ENCODE assay signal across 8 cellular contexts in the genomic region with DNA sequence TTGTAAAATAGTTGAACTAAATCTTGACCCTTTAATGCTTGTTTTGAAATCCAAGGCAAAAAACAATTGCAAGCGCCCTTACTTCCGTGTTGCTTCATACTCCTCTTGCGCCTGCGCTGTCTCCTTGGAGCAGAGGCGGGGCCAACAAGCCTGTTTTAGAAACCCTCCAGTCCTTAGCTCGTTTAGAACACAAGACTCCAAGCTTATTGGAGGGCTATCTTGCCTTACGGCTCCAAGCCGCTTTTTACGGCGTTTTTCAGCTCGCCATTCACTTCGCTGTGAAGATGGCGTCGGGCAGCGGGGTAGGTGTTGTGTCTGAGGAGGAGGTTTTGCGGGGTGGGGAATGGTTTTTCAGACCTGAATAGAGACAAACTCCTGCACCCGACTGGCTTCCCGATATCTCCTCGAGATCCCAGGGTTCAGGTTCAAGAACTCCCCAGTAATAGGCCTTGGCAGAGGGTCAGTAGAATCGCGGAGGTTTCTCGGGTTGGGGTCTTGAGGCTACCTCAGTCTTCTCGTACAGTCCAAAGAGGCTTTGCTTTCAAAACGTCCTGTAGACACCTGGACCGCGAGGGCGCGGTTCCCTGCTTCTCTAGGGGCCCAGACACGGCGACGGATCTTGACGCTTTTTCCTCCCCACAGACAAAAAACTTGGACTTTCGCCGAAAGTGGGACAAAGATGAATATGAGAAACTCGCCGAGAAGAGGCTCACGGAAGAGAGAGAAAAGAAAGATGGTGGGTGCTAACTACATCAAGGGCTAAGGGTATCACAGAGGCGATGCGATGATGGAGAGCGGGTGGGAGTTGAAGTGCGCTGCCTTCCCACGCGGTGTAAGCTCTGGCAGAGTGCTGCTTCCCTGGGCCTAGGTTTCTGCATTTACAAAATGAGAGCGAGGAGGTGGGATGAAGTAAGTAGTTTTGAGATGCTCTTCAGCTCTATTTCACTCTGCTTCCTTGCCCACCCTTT. TPM values are rescaled to one million over a fixed set of nuclear protein-coding genes. Genes with fewer than 3 reads are reported as not detected.
DNase-seq lines count a peak whose midpoint lies in the region; ATAC-seq and TF ChIP-seq lines count a peak whose summit lies in the region.

A gene with protein sequence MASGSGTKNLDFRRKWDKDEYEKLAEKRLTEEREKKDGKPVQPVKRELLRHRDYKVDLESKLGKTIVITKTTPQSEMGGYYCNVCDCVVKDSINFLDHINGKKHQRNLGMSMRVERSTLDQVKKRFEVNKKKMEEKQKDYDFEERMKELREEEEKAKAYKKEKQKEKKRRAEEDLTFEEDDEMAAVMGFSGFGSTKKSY (plus strand): TSS at position 271 of the 968 bp plus-strand sequence. CDS start 14 bp downstream, at position 285.

- peaks cover 83% of the 10 kb centered on the region for H3K36me3 ChIP-seq in upper lobe of right lung

- no peak for TF ChIP-seq CTCF in GM13977 (IDR thresholded peaks at IDR 0.05; ENCODE audit: extremely low read depth, insufficient read depth, missing control alignments)
- TF ChIP-seq CTCF in upper lobe of right lung (IDR thresholded peaks at IDR 0.05), result no peak

- peak within 1 kb of the TSS; percentile 80 for H3K27ac ChIP-seq in upper lobe of right lung

- in situ Hi-C loops in GM13977 (cut with MboI; ENCODE audit: low pct_unique_long_range_greater_than_20kb, low sequenced_read_pairs, unreplicated experiment), result no loop called here

- peak; percentile 100 for ATAC-seq in HG02884 (IDR thresholded peaks at IDR 0.05; ENCODE audit: unreplicated experiment)
- peak; percentile 99 to 100 for ATAC-seq in left cardiac atrium
- ATAC-seq in upper lobe of right lung, result peak; percentile 99

- H3K27me3 Mint-ChIP-seq in T-helper 1 cell treated with Interleukin-12 subunit alpha and Interleukin-12 subunit beta and Interleukin-4 antibody, amounts not matched to agents 30 μg/mL and 1 μg/mL, for 36 hours (ENCODE audit: low read depth), result no peaks in the 10 kb centered on the region

- H3K36me3 Mint-ChIP-seq in T-helper 1 cell treated with Interleukin-12 subunit alpha and Interleukin-12 subunit beta and Interleukin-4 antibody, amounts not matched to agents 30 μg/mL and 1 μg/mL, for 36 hours (ENCODE audit: low read depth), result peaks cover 70% of the 10 kb centered on the region

- H3K9me3 ChIP-seq in upper lobe of right lung, result no peaks in the 10 kb centered on the region

- intact Hi-C loops in left cardiac atrium (cut with DNase I) (no loop called here), posterior vena cava (cut with DNase I) (no loop called here), upper lobe of right lung (cut with DNase I) (no loop called here)

- peak; percentile 93 for DNase-seq in GM13977 (ENCODE audit: low spot score)
- DNase-seq in NCI-H1694 (lab: John Stamatoyannopoulos, UW), result peak; percentile 93
- peak; percentile 95 for DNase-seq in amniotic stem cell (lab: John Stamatoyannopoulos, UW)
- DNase-seq in left cardiac atrium, result peak; percentile 95
- DNase-seq in posterior vena cava (ENCODE audit: low spot score), result peak; percentile 98
- DNase-seq in upper lobe of right lung, result peak; percentile 95

- H3K27me3 ChIP-seq in upper lobe of right lung, result no peaks in the 10 kb centered on the region

- peaks cover 12% of the 10 kb centered on the region for H3K4me1 ChIP-seq in upper lobe of right lung

- H3K4me1 Mint-ChIP-seq in T-helper 1 cell treated with Interleukin-12 subunit alpha and Interleukin-12 subunit beta and Interleukin-4 antibody, amounts not matched to agents 30 μg/mL and 1 μg/mL, for 36 hours (ENCODE audit: low read depth), result peaks cover 27% of the 10 kb centered on the region

- peak within 1 kb of the TSS; percentile 90 for H3K4me3 ChIP-seq in upper lobe of right lung

- H3K9me3 Mint-ChIP-seq in T-helper 1 cell treated with Interleukin-12 subunit alpha and Interleukin-12 subunit beta and Interleukin-4 antibody, amounts not matched to agents 30 μg/mL and 1 μg/mL, for 36 hours, result no peaks in the 10 kb centered on the region

- peak within 1 kb of the TSS; percentile 99 for H3K4me3 Mint-ChIP-seq in T-helper 1 cell treated with Interleukin-12 subunit alpha and Interleukin-12 subunit beta and Interleukin-4 antibody, amounts not matched to agents 30 μg/mL and 1 μg/mL, for 36 hours

- H3K27ac Mint-ChIP-seq in T-helper 1 cell treated with Interleukin-12 subunit alpha and Interleukin-12 subunit beta and Interleukin-4 antibody, amounts not matched to agents 30 μg/mL and 1 μg/mL, for 36 hours, result peak within 1 kb of the TSS; percentile 95

RNA-seq across cellular contexts. Expression of the gene that starts here (rescaled TPM):
- total RNA-seq in left cardiac atrium, result 10 to 100 TPM; 34.0 to 36.8 TPM
- total RNA-seq in posterior vena cava, result 10 to 100 TPM; 31.8 to 34.9 TPM
- total RNA-seq in upper lobe of right lung, result 42.3 TPM

Comparison
In these comparisons a context has a peak if more than half of its experiments do, and no peak if none do; other contexts are left out.
1. Peak in every context shown above with its lines: DNase-seq, ATAC-seq, H3K4me3 ChIP-seq and H3K27ac ChIP-seq.